8 cellular contexts compared by ENCODE assay signal in genomic region chr20:32206383-32207210, GRCh38. TPM values are rescaled to one million over a fixed set of nuclear protein-coding genes. Genes with fewer than 3 reads are reported as not detected.
DNase-seq lines count a peak whose midpoint lies in the region; ATAC-seq and TF ChIP-seq lines count a peak whose summit lies in the region.

No MANE protein-coding gene starts in this region.

- H3K27ac Mint-ChIP-seq in activated CD4-positive, alpha-beta T cell treated with anti-CD3 and anti-CD28 coated beads, Interleukin-2, amount 10 ng/mL, durations not matched to agents 24 days and 14 days, result peak overlapping the region; percentile 88

- no peaks in the 10 kb centered on the region for H3K9me3 ChIP-seq in HEK293 (ENCODE audit: control insufficient read depth, insufficient read depth, low read depth, low read length)

- POLR2A ChIA-PET in HEK293 (lab: Yijun Ruan, JAX), result no interaction called here

- TF ChIP-seq CTCF in HEK293 (tag by site-specific recombination; IDR thresholded peaks at IDR 0.05) (no peak), fibroblast of villous mesenchyme (IDR thresholded peaks at IDR 0.05; ENCODE audit: insufficient read depth, low read depth, low read length) (no peak)

- peaks cover under 1 to 70% of the 10 kb centered on the region in 2 experiments; a peak in 2 of 3 replicates for H3K36me3 ChIP-seq in HEK293 (ENCODE audit: control insufficient read depth in 2 of 2, insufficient read depth in 1 of 2, low read length in 2 of 2)

- H3K4me3 Mint-ChIP-seq in activated CD4-positive, alpha-beta T cell treated with anti-CD3 and anti-CD28 coated beads, Interleukin-2, amount 10 ng/mL, durations not matched to agents 24 days and 14 days, result peak overlapping the region; percentile 99

- intact Hi-C loops in activated CD4-positive, alpha-beta T cell treated with anti-CD3 and anti-CD28 coated beads, Interleukin-2, amount 10 ng/mL, durations not matched to agents 24 days and 14 days (cut with micrococcal nuclease), result loop anchor here (1.0 to 5.0 kb wide), 4 partner anchors 152 to 611 kb away; partner anchors contain the start of genes ASXL1, BCL2L1 and MAPRE1

- CTCF ChIA-PET in HEK293 (lab: Yijun Ruan, JAX), result interaction anchor here (0.6 kb wide), 1 partner anchor 278 kb away, joined by 3 read pairs; no protein-coding TSS in a partner anchor

- ATAC-seq in HG03159 (IDR thresholded peaks at IDR 0.05; ENCODE audit: unreplicated experiment) (no peak), left lobe of liver (no peak)

- H3K27me3 Mint-ChIP-seq in activated CD4-positive, alpha-beta T cell treated with anti-CD3 and anti-CD28 coated beads, Interleukin-2, amount 10 ng/mL, durations not matched to agents 24 days and 14 days, result no peaks in the 10 kb centered on the region

- H3K27ac ChIP-seq in HEK293 (ENCODE audit: extremely low read depth, low read depth, low read length), result peak overlapping the region; percentile 89; the same call in 1 of the 2 replicates

- H3K4me1 Mint-ChIP-seq in activated CD4-positive, alpha-beta T cell treated with anti-CD3 and anti-CD28 coated beads, Interleukin-2, amount 10 ng/mL, durations not matched to agents 24 days and 14 days, result peaks cover 68% of the 10 kb centered on the region

- H3K36me3 Mint-ChIP-seq in activated CD4-positive, alpha-beta T cell treated with anti-CD3 and anti-CD28 coated beads, Interleukin-2, amount 10 ng/mL, durations not matched to agents 24 days and 14 days (ENCODE audit: low read depth), result peaks cover 72% of the 10 kb centered on the region

- H3K9me3 Mint-ChIP-seq in activated CD4-positive, alpha-beta T cell treated with anti-CD3 and anti-CD28 coated beads, Interleukin-2, amount 10 ng/mL, durations not matched to agents 24 days and 14 days, result no peaks in the 10 kb centered on the region

- DNase-seq in activated CD4-positive, alpha-beta T cell treated with anti-CD3 and anti-CD28 coated beads, Interleukin-2, amount 10 ng/mL, durations not matched to agents 24 days and 14 days, result no peak
- DNase-seq in fibroblast of villous mesenchyme (ENCODE audit: low read depth), result no peak
- DNase-seq in skeletal muscle cell (ENCODE audit: low read depth), result no peak
- no peak for DNase-seq in HuH-7 (ENCODE audit: low spot score)
- DNase-seq in NCI-H2029 (lab: John Stamatoyannopoulos, UW), result no peak
- no peak for DNase-seq in left lobe of liver (ENCODE audit: low spot score)

- peaks cover 6% of the 10 kb centered on the region for H3K4me1 ChIP-seq in HEK293 (ENCODE audit: control insufficient read depth, insufficient read depth, low read length)

- H3K4me3 ChIP-seq in HEK293 (ENCODE audit: low read depth, low read length) (peak overlapping the region; percentile 86), fibroblast of villous mesenchyme (ENCODE audit: low read depth, low read length) (peak overlapping the region; percentile 85), skeletal muscle cell (ENCODE audit: low read depth, low read length) (peak overlapping the region; percentile 91)

TF ChIP-seq in HEK293, 187 proteins besides CTCF, POLR2A, EP300 and RAD21:
- TF ChIP-seq PRDM10 (tag by site-specific recombination; IDR thresholded peaks at IDR 0.05), result peak; percentile 64
- 0 out of 2 replicates have a peak, but pooled peaks have one; percentile 5 for TF ChIP-seq PRDM1 (tag by site-specific recombination; IDR thresholded peaks at IDR 0.05)
- peak; percentile 52; the same call in 1 of the 2 replicates for TF ChIP-seq IKZF3 (tag by site-specific recombination; IDR thresholded peaks at IDR 0.05)
- TF ChIP-seq REPIN1 (tag by site-specific recombination; IDR thresholded peaks at IDR 0.05; ENCODE audit: low read depth), result no peak
- no peak for TF ChIP-seq ZNF660 (tag by site-specific recombination; IDR thresholded peaks at IDR 0.05)
- no peak for TF ChIP-seq SCRT2 (tag by site-specific recombination; IDR thresholded peaks at IDR 0.05)

RNA-seq across cellular contexts. Expression of gene PLAGL2, which starts 0.9 kb away (rescaled TPM):
- total RNA-seq in activated CD4-positive, alpha-beta T cell treated with anti-CD3 and anti-CD28 coated beads, Interleukin-2, amount 10 ng/mL, durations not matched to agents 24 days and 14 days, result 119 and 120 TPM in 2 replicates
- total RNA-seq in fibroblast of villous mesenchyme (3.9 and 4.3 TPM in 2 replicates), left lobe of liver (2.8 TPM)

RNA-seq across cellular contexts. Expression of gene POFUT1, which starts 1.1 kb away (rescaled TPM):
- total RNA-seq in activated CD4-positive, alpha-beta T cell treated with anti-CD3 and anti-CD28 coated beads, Interleukin-2, amount 10 ng/mL, durations not matched to agents 24 days and 14 days, result 65.7 and 68.1 TPM in 2 replicates
- total RNA-seq in fibroblast of villous mesenchyme, result 43.2 and 50.1 TPM in 2 replicates
- 39.2 TPM for total RNA-seq in left lobe of liver

Comparison
In these comparisons a context has a peak if more than half of its experiments do, and no peak if none do; other contexts are left out.
1. RNA of gene PLAGL2, which starts 0.9 kb away (total RNA-seq): 119 to 120 TPM in activated CD4-positive, alpha-beta T cell treated with anti-CD3 and anti-CD28 coated beads, Interleukin-2, amount 10 ng/mL, durations not matched to agents 24 days and 14 days; 3.9 to 4.3 TPM in fibroblast of villous mesenchyme and 2.8 TPM in left lobe of liver (single experiment); every median in the first group is over 10 times any median in the second.
2. Peak in every context shown above with its lines, with median percentiles within 50 percentile points of each other: H3K4me3 ChIP-seq.